In genomic region chr3:179668429-179668828, GRCh38 we compare ENCODE assay signal across 1 cellular context.
TF ChIP-seq lines count a peak whose summit lies in the region.

No MANE protein-coding gene starts in this region.

TF ChIP-seq in HepG2, 621 proteins besides CTCF, POLR2A, EP300 and RAD21 (continued from another document):
- TF ChIP-seq ZNF589 (CRISPR knock-in tag; conservative IDR thresholded peaks at IDR 0.05) (no peak), NR2F2 (IDR thresholded peaks at IDR 0.05; ENCODE audit: borderline replicate concordance, low read depth) (no peak), MBNL3 (CRISPR knock-in tag; conservative IDR thresholded peaks at IDR 0.05) (no peak), RCOR2 (CRISPR knock-in tag; IDR thresholded peaks at IDR 0.05) (0 out of 2 replicates have a peak, but pooled peaks have one; percentile 16), ZMAT3 (CRISPR knock-in tag; conservative IDR thresholded peaks at IDR 0.05) (no peak), TBX2 (CRISPR knock-in tag; IDR thresholded peaks at IDR 0.05; ENCODE audit: borderline replicate concordance) (no peak), SALL2 (CRISPR knock-in tag; IDR thresholded peaks at IDR 0.05) (no peak), TRAFD1 (CRISPR knock-in tag; IDR thresholded peaks at IDR 0.05; ENCODE audit: borderline replicate concordance) (no peak), YEATS2 (CRISPR knock-in tag; IDR thresholded peaks at IDR 0.05; ENCODE audit: borderline replicate concordance) (no peak), NCOA1 (CRISPR knock-in tag; IDR thresholded peaks at IDR 0.05) (no peak)
- TF ChIP-seq, protein P1, sequence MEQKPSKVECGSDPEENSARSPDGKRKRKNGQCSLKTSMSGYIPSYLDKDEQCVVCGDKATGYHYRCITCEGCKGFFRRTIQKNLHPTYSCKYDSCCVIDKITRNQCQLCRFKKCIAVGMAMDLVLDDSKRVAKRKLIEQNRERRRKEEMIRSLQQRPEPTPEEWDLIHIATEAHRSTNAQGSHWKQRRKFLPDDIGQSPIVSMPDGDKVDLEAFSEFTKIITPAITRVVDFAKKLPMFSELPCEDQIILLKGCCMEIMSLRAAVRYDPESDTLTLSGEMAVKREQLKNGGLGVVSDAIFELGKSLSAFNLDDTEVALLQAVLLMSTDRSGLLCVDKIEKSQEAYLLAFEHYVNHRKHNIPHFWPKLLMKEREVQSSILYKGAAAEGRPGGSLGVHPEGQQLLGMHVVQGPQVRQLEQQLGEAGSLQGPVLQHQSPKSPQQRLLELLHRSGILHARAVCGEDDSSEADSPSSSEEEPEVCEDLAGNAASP (CRISPR knock-in tag; IDR thresholded peaks at IDR 0.05; ENCODE audit: borderline replicate concordance) = no peak
